Comparison of ENCODE assay signal across 1 cellular context in genomic region chr4:93030670-93031069, GRCh38.
TF ChIP-seq lines count a peak whose summit lies in the region.

No MANE protein-coding gene starts in this region.

TF ChIP-seq in GM12878, 131 proteins besides CTCF, POLR2A, EP300 and RAD21 (continued from another document):
- TF ChIP-seq ZBTB40 (IDR thresholded peaks at IDR 0.05; ENCODE audit: borderline replicate concordance) (no peak), JUNB (IDR thresholded peaks at IDR 0.05) (peak; percentile 73), SPI1 (IDR thresholded peaks at IDR 0.05; ENCODE audit: borderline replicate concordance, insufficient read depth, low read depth, low read length) (peak; percentile 86), BCL11A (IDR thresholded peaks at IDR 0.05; ENCODE audit: low read depth, low read length) (0 out of 2 replicates have a peak, but pooled peaks have one; percentile 25), MAX (IDR thresholded peaks at IDR 0.05; ENCODE audit: low read depth, low read length) (no peak), NFIC (IDR thresholded peaks at IDR 0.05; ENCODE audit: low read depth, low read length) (peak; percentile 42; the same call in 1 of the 2 replicates), MEF2A (IDR thresholded peaks at IDR 0.05; ENCODE audit: insufficient read depth, low read depth, low read length) (peak; percentile 78), IKZF2 (IDR thresholded peaks at IDR 0.05) (peak; percentile 89 to 93), MTA2 (IDR thresholded peaks at IDR 0.05; ENCODE audit: low read depth) (peak; percentile 90)
- TF ChIP-seq, protein P1, sequence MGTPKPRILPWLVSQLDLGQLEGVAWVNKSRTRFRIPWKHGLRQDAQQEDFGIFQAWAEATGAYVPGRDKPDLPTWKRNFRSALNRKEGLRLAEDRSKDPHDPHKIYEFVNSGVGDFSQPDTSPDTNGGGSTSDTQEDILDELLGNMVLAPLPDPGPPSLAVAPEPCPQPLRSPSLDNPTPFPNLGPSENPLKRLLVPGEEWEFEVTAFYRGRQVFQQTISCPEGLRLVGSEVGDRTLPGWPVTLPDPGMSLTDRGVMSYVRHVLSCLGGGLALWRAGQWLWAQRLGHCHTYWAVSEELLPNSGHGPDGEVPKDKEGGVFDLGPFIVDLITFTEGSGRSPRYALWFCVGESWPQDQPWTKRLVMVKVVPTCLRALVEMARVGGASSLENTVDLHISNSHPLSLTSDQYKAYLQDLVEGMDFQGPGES (IDR thresholded peaks at IDR 0.05), result no peak
